Comparison of ENCODE assay signal across 19 cellular contexts in the genomic region with DNA sequence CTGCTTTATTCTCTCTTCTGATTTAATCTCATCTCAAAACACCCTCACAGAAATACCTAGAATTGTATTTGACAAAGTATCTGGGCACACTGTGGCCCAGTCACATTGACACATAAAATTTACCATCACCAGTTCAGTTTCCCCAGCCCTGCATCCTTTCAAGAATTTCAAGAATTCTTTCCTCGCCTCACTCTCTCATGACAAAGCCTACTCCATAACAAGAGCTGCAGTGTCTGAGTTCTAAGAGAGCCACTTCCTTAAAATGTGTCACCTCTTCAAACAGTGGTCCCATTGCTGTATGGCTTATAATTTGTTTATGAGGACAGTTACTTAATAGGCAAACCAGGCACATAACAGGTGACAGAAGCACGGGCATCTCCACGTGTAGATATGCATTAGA.
A peak's percentile ranks its signal among the peaks of the same experiment; 100 is the strongest.
DNase-seq lines count a peak whose midpoint lies in the region; ATAC-seq, FAIRE-seq and TF ChIP-seq lines count a peak whose summit lies in the region.
"Had no signal": no experiment of that assay in that cellular context is flagged by ENCODE, and none has a peak within 500 bp of the region (broad histone marks: within the 10 kb centered on the region; RNA-seq: fewer than 3 reads in every experiment).

No MANE protein-coding gene starts in this region.

- no peak for TF ChIP-seq CTCF in HepG2 (CRISPR knock-in tag; IDR thresholded peaks at IDR 0.05)
- no peak for TF ChIP-seq CTCF in right lobe of liver (IDR thresholded peaks at IDR 0.05)

- TF ChIP-seq EP300 in HepG2 (IDR thresholded peaks at IDR 0.05; ENCODE audit: low read depth in 2 of 2, low read length in 2 of 2) (no peak), HepG2 (CRISPR knock-in tag; IDR thresholded peaks at IDR 0.05; ENCODE audit: borderline replicate concordance) (no peak)

- intact Hi-C loops in HepG2 (cut with micrococcal nuclease; ENCODE audit: unreplicated experiment) = no loop called here
- intact Hi-C loops in right lobe of liver (cut with DNase I) = loop anchor here in 1 of 2 donors (10.0 kb wide), 1 partner anchor 203 kb away; no protein-coding TSS in a partner anchor

- CTCF ChIA-PET in HepG2 (lab: Yijun Ruan, JAX; ENCODE audit: low intra/inter-chr PET ratio, low total read pairs) = no interaction called here

- no peak for ATAC-seq in HepG2
- no peak for ATAC-seq in right lobe of liver
- ATAC-seq in HG02938 (IDR thresholded peaks at IDR 0.05; ENCODE audit: unreplicated experiment) = no peak
- ATAC-seq in HG02571 (IDR thresholded peaks at IDR 0.05; ENCODE audit: unreplicated experiment) = no peak

- H3K4me2 ChIP-seq in HepG2 (ENCODE audit: low read depth, low read length) = no peak overlapping the region

- WGBS in HepG2 (ENCODE audit: low lambda C conversion rate) = 7% methylated on average over 3 of the region's 3 CpGs
- WGBS in right lobe of liver (ENCODE audit: insufficient coverage, low coverage, low lambda C conversion rate, missing lambda C conversion rate) = 54% methylated on average over 3 of the region's 3 CpGs

- no peaks in the 10 kb centered on the region for H3K36me3 ChIP-seq in HepG2 (replicated peaks in 1 of 2; ENCODE audit: control insufficient read depth in 1 of 2, insufficient read depth in 2 of 2, low read length in 2 of 2)
- no peaks in the 10 kb centered on the region for H3K36me3 ChIP-seq in right lobe of liver

- H2AFZ ChIP-seq in HepG2 (ENCODE audit: low read length) = no peak overlapping the region

- no peak overlapping the region for H3K27ac ChIP-seq in HepG2 (ENCODE audit: extremely low read length, insufficient read depth, low read length)
- no peak overlapping the region for H3K27ac ChIP-seq in right lobe of liver
- H3K27ac ChIP-seq: SK-N-MC had no signal

- BruUV-seq in HepG2 (replicated peaks; lab: Mats Ljungman, UMichigan) = no TSS peak

- TF ChIP-seq POLR2A in HepG2 (IDR thresholded peaks at IDR 0.05; ENCODE audit: insufficient read depth in 1 of 2, low read depth in 2 of 2, low read length in 2 of 2) (no peak), right lobe of liver (IDR thresholded peaks at IDR 0.05) (no peak)

- DNase-seq in HepG2 (ENCODE audit: low spot score) (peak; percentile 8), right lobe of liver (no peak), SK-MEL-5 (ENCODE audit: low read depth, low spot score) (peak; percentile 1), islet precursor cell (peak; percentile 67), epidermal melanocyte (ENCODE audit: insufficient read length, low spot score) (no peak)
- no peak for DNase-seq in activated CD8-positive, alpha-beta memory T cell treated with anti-CD3 and anti-CD28 coated beads, Interleukin-2, amount 50 U/mL, for 48 hours
- DNase-seq: C1 segment of cervical spinal cord, H9, KG1, NCI-H1105 treated with DMSO at 0.1 percent for 48 hours, NCI-H1694 treated with DMSO at 0.1 percent for 48 hours, NCI-H2107, NCI-H226, NCI-H524 treated with DMSO at 0.1 percent for 48 hours, OCI-M1, T-helper 1 cell had no signal

- in situ Hi-C loops in HepG2 (cut with HindIII; ENCODE audit: extremely low pct_ligation_motif_present, low pct_unique_long_range_greater_than_20kb) (loop anchor here (5.0 kb wide), 1 partner anchor 176 kb away; no protein-coding TSS in a partner anchor), SK-MEL-5 (cut with HindIII; ENCODE audit: low pct_unique_long_range_greater_than_20kb, low sequenced_read_pairs) (no loop called here)

- no peak overlapping the region for H3K9ac ChIP-seq in HepG2 (ENCODE audit: insufficient read depth, low read depth, low read length)

- TF ChIP-seq RAD21 in HepG2 (CRISPR knock-in tag; IDR thresholded peaks at IDR 0.05) = no peak

- no peak for FAIRE-seq in HepG2 (lab: Jason Lieb, UNC)

- peaks cover 1 to 11% of the 10 kb centered on the region in 2 experiments; a peak in 2 of 5 replicates for H3K27me3 ChIP-seq in HepG2 (ENCODE audit: control insufficient read depth in 1 of 2, insufficient read depth in 2 of 2, low read length in 2 of 2)
- no peaks in the 10 kb centered on the region for H3K27me3 ChIP-seq in right lobe of liver

- POLR2A ChIA-PET in HepG2 (lab: Yijun Ruan, JAX) = no interaction called here

- no peak overlapping the region for H3K4me3 ChIP-seq in HepG2 (replicated peaks in 1 of 3; ENCODE audit: insufficient read depth in 1 of 3, low read depth in 2 of 3, low read length in 3 of 3)
- no peak overlapping the region for H3K4me3 ChIP-seq in right lobe of liver
- H3K4me3 ChIP-seq: SK-N-MC had no signal

- no peaks in the 10 kb centered on the region for H3K79me2 ChIP-seq in HepG2 (ENCODE audit: insufficient read depth, low read length)

- H3K9me3 ChIP-seq in HepG2 (ENCODE audit: low read length) = no peaks in the 10 kb centered on the region
- no peaks in the 10 kb centered on the region for H3K9me3 ChIP-seq in right lobe of liver

- H4K20me1 ChIP-seq in HepG2 (ENCODE audit: insufficient read depth, low read length) = no peaks in the 10 kb centered on the region

- H3K4me1 ChIP-seq in HepG2 (ENCODE audit: insufficient read depth, low read length) (peaks cover 5% of the 10 kb centered on the region; the same call in 1 of the 2 replicates), right lobe of liver (no peaks in the 10 kb centered on the region)

TF ChIP-seq in HepG2, 621 proteins besides CTCF, POLR2A, EP300 and RAD21:
- TF ChIP-seq MXI1 (IDR thresholded peaks at IDR 0.05; ENCODE audit: borderline replicate concordance, low read depth, low read length) (no peak), ZNF839 (CRISPR knock-in tag; IDR thresholded peaks at IDR 0.05; ENCODE audit: borderline replicate concordance) (no peak), ZFP41 (CRISPR knock-in tag; IDR thresholded peaks at IDR 0.05; ENCODE audit: borderline replicate concordance) (no peak), ZFP37 (CRISPR knock-in tag; IDR thresholded peaks at IDR 0.05; ENCODE audit: borderline replicate concordance) (no peak), CCAR2 (optimal IDR thresholded peaks at IDR 0.05; ENCODE audit: low read depth, low read length) (no peak), SAFB2 (CRISPR knock-in tag; IDR thresholded peaks at IDR 0.05; ENCODE audit: borderline replicate concordance, low read depth) (no peak), KDM1A (CRISPR knock-in tag; IDR thresholded peaks at IDR 0.05) (no peak), SMAD3 (CRISPR knock-in tag; IDR thresholded peaks at IDR 0.05) (no peak), TCF7 (IDR thresholded peaks at IDR 0.05; ENCODE audit: low read depth) (no peak), GZF1 (CRISPR knock-in tag; IDR thresholded peaks at IDR 0.05) (no peak), ZNF251 (CRISPR knock-in tag; IDR thresholded peaks at IDR 0.05) (no peak)
- TF ChIP-seq, protein P1, sequence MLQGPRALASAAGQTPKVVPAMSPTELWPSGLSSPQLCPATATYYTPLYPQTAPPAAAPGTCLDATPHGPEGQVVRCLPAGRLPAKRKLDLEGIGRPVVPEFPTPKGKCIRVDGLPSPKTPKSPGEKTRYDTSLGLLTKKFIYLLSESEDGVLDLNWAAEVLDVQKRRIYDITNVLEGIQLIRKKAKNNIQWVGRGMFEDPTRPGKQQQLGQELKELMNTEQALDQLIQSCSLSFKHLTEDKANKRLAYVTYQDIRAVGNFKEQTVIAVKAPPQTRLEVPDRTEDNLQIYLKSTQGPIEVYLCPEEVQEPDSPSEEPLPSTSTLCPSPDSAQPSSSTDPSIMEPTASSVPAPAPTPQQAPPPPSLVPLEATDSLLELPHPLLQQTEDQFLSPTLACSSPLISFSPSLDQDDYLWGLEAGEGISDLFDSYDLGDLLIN (CRISPR knock-in tag; IDR thresholded peaks at IDR 0.05; ENCODE audit: borderline replicate concordance) = no peak
- TF ChIP-seq, protein P2, sequence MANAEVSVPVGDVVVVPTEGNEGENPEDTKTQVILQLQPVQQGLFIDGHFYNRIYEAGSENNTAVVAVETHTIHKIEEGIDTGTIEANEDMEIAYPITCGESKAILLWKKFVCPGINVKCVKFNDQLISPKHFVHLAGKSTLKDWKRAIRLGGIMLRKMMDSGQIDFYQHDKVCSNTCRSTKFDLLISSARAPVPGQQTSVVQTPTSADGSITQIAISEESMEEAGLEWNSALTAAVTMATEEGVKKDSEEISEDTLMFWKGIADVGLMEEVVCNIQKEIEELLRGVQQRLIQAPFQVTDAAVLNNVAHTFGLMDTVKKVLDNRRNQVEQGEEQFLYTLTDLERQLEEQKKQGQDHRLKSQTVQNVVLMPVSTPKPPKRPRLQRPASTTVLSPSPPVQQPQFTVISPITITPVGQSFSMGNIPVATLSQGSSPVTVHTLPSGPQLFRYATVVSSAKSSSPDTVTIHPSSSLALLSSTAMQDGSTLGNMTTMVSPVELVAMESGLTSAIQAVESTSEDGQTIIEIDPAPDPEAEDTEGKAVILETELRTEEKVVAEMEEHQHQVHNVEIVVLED (CRISPR knock-in tag; IDR thresholded peaks at IDR 0.05; ENCODE audit: borderline replicate concordance) = no peak

Comparison
In these comparisons a context has a peak if more than half of its experiments do, and no peak if none do; other contexts are left out.
1. DNase-seq: peak in HepG2 (single experiment), SK-MEL-5 (single experiment) and islet precursor cell (single experiment); none in right lobe of liver (0 of 3), activated CD8-positive, alpha-beta memory T cell treated with anti-CD3 and anti-CD28 coated beads, Interleukin-2, amount 50 U/mL, for 48 hours (single experiment) and epidermal melanocyte (single experiment).